In the genomic region with DNA sequence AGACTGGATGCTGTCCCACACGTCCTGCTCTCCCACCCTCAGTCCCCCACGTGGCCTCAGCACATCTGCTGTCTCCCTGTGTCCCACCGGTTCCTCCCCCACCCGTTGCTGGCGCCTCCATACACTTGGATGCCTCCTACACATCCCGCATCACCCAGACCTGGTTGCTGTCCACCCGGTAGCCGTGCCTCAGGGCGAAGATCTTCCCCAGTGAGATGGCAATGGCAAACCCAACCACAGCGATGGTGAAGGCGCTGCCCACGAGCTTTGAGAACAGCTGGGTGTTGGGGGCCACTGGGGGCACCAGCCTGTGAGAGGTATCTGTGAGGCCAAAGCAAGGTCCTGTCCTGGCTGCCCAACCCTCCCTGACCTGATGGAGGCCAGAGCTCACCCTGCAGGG, we compare ENCODE assay signal across 35 cellular contexts. TPM values are rescaled to one million over a fixed set of nuclear protein-coding genes. Genes with fewer than 3 reads are reported as not detected.
"Had no signal": no experiment of that assay in that cellular context is flagged by ENCODE, and none has a peak within 500 bp of the region (broad histone marks: within the 10 kb centered on the region; RNA-seq: fewer than 3 reads in every experiment).

No MANE protein-coding gene starts in this region.

- H3K4me1 ChIP-seq: foreskin keratinocyte had no signal

- H3K9ac ChIP-seq: neural progenitor cell had no signal

- H3K27ac ChIP-seq: colonic mucosa, esophagus muscularis mucosa, foreskin keratinocyte, gastroesophageal sphincter, heart left ventricle, hepatocyte, neural progenitor cell, ovary, psoas muscle, sigmoid colon, stomach, thyroid gland had no signal

- FAIRE-seq: endothelial cell of umbilical vein, kidney had no signal

- ATAC-seq: foreskin keratinocyte; gastroesophageal sphincter; heart left ventricle; left lobe of liver; psoas muscle; right cardiac atrium; stimulated activated effector memory CD8-positive, alpha-beta T cell treated with anti-CD3 and anti-CD28 coated beads, Interleukin-12 subunit alpha, Interleukin-12 subunit beta, amount 100 ng/mL, for 72 hours had no signal

- H3K27me3 ChIP-seq: colonic mucosa, esophagus muscularis mucosa, foreskin keratinocyte, gastroesophageal sphincter, heart left ventricle, hepatocyte, neural progenitor cell, ovary, sigmoid colon, stomach, thyroid gland had no signal

- H3K36me3 ChIP-seq: neural progenitor cell, ovary had no signal

- H3K4me3 ChIP-seq: colonic mucosa, esophagus muscularis mucosa, gastroesophageal sphincter, heart left ventricle, hepatocyte, lung, neural progenitor cell, ovary, psoas muscle, sigmoid colon, stomach, thyroid gland had no signal

- DNase-seq: colonic mucosa; effector memory CD4-positive, alpha-beta T cell; foreskin keratinocyte; kidney; mesendoderm; midbrain; nucleus accumbens; ovary; posterior cingulate gyrus; right cardiac atrium; sigmoid colon; stimulated activated CD4-positive, alpha-beta T cell treated with anti-CD3 and anti-CD28 coated beads, Interleukin-2, amount 100 ng/mL, for 24 hours; stimulated activated CD4-positive, alpha-beta T cell treated with anti-CD3 and anti-CD28 coated beads, Interleukin-4, amount 100 ng/mL, for 24 hours; stimulated activated naive CD4-positive, alpha-beta T cell treated with Interleukin-2 at 50 U/mL for 16 hours; stomach; thyroid gland had no signal

- H3K4me2 ChIP-seq: hepatocyte, neural progenitor cell had no signal

- H3K9me3 ChIP-seq: colonic mucosa, esophagus muscularis mucosa, gastroesophageal sphincter, heart left ventricle, ovary, psoas muscle, sigmoid colon, stomach, thyroid gland had no signal

- H2AFZ ChIP-seq: hepatocyte, neural progenitor cell had no signal

RNA-seq across cellular contexts. Expression of gene TMEM89, which starts 9.3 kb away (rescaled TPM):
- total RNA-seq: endothelial cell of umbilical vein, epithelial cell of proximal tubule, esophagus muscularis mucosa, fibroblast of lung, gastroesophageal sphincter, heart left ventricle, hepatocyte, kidney, left lobe of liver, liver, lung, mucosa of gallbladder, ovary, psoas muscle, renal cortical epithelial cell, right cardiac atrium, sigmoid colon, skeletal muscle tissue, stomach, subcutaneous adipose tissue, temporal lobe, thyroid gland, urinary bladder had no signal
- polyA plus RNA-seq: endothelial cell of umbilical vein, fibroblast of lung, heart left ventricle, hepatocyte, liver, ovary, psoas muscle, right cardiac atrium, urinary bladder had no signal
